Comparison of ENCODE assay signal across 8 cellular contexts in the genomic region with DNA sequence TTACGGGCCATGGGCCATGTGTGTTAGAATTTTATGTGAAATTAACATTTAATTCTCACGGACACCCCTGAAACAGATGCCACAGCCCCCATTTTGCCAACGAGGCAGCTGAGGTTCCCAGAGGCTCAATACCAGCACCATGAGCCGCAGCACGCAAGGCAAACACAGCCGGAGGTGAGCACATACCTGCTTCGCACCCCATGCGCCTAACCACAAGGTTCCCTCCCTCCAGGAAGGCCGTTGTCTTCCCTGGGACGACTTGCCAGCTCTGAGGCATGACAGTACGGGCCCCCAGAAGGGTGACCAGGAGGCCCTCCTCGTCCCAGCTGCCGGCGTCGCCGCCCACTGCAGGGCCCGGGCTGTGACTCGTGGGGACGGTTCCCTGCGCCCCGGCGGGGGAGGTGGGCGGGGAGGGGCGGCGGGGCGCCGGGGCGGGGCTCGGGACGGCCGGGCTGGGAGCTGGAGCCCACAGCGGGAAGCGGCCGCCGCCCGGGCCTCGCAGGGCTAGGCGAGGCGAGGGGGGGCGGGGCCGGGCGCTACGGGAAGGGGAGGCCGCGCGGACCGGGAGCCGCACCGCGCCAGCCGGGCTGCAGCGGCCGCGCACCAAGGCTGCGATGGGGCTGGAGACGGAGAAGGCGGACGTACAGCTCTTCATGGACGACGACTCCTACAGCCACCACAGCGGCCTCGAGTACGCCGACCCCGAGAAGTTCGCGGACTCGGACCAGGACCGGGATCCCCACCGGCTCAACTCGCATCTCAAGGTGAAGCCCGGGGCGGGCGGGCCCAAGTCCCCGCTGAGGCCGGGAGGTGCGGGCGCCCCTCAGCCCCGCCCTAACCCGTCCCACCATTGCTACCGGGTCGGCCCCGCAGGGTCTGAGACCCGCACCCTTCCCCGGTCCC.
DNase-seq lines count a peak whose midpoint lies in the region; ATAC-seq and TF ChIP-seq lines count a peak whose summit lies in the region.

A gene with protein sequence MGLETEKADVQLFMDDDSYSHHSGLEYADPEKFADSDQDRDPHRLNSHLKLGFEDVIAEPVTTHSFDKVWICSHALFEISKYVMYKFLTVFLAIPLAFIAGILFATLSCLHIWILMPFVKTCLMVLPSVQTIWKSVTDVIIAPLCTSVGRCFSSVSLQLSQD (plus strand): TSS at position 571 of the 903 bp plus-strand sequence. CDS start 44 bp downstream, at position 615.

- H3K4me3 Mint-ChIP-seq in stimulated activated effector memory CD8-positive, alpha-beta T cell treated with anti-CD3 and anti-CD28 coated beads, Interleukin-12 subunit alpha, Interleukin-12 subunit beta, amount 100 ng/mL, for 72 hours, result peak within 1 kb of the TSS; percentile 66

- no peaks in the 10 kb centered on the region for H3K36me3 Mint-ChIP-seq in stimulated activated effector memory CD8-positive, alpha-beta T cell treated with anti-CD3 and anti-CD28 coated beads, Interleukin-12 subunit alpha, Interleukin-12 subunit beta, amount 100 ng/mL, for 72 hours

- peak within 1 kb of the TSS; percentile 55 for H3K4me3 ChIP-seq in GM12864 (ENCODE audit: low read depth, low read length)
- H3K4me3 ChIP-seq in SK-N-MC, result peak within 1 kb of the TSS; percentile 98
- H3K4me3 ChIP-seq in coronary artery, result peak within 1 kb of the TSS; percentile 87

- H3K36me3 ChIP-seq in SK-N-MC (ENCODE audit: insufficient read depth, low read length), result peaks cover 30% of the 10 kb centered on the region

- peaks cover 12% of the 10 kb centered on the region for H3K4me1 Mint-ChIP-seq in stimulated activated effector memory CD8-positive, alpha-beta T cell treated with anti-CD3 and anti-CD28 coated beads, Interleukin-12 subunit alpha, Interleukin-12 subunit beta, amount 100 ng/mL, for 72 hours

- ATAC-seq in HG02610 (IDR thresholded peaks at IDR 0.05; ENCODE audit: unreplicated experiment) (peak; percentile 42), GM18858 (IDR thresholded peaks at IDR 0.05; ENCODE audit: unreplicated experiment) (no peak)
- ATAC-seq in stimulated activated effector memory CD8-positive, alpha-beta T cell treated with anti-CD3 and anti-CD28 coated beads, Interleukin-12 subunit alpha, Interleukin-12 subunit beta, amount 100 ng/mL, for 72 hours, result peak; percentile 60

- no peaks in the 10 kb centered on the region for H3K9me3 Mint-ChIP-seq in stimulated activated effector memory CD8-positive, alpha-beta T cell treated with anti-CD3 and anti-CD28 coated beads, Interleukin-12 subunit alpha, Interleukin-12 subunit beta, amount 100 ng/mL, for 72 hours

- H3K9me3 ChIP-seq in SK-N-MC (ENCODE audit: low read depth, low read length), result no peaks in the 10 kb centered on the region; the same call in 1 of the 2 replicates

- no peak for DNase-seq in GM12864 (ENCODE audit: low read depth)
- DNase-seq in SK-N-MC (ENCODE audit: low read depth, low spot score), result no peak
- DNase-seq in coronary artery (ENCODE audit: low spot score), result peak; percentile 89
- DNase-seq in stimulated activated effector memory CD8-positive, alpha-beta T cell treated with anti-CD3 and anti-CD28 coated beads, Interleukin-12 subunit alpha, Interleukin-12 subunit beta, amount 100 ng/mL, for 72 hours (ENCODE audit: low spot score in 2 of 2), result peak; percentile 14 to 53
- DNase-seq in middle frontal gyrus (ENCODE audit: extremely low spot score, low spot score), result no peak

- H3K9ac ChIP-seq in SK-N-MC (ENCODE audit: insufficient read length), result peak within 1 kb of the TSS; percentile 93

- no peak within 1 kb of the TSS for H3K27ac Mint-ChIP-seq in stimulated activated effector memory CD8-positive, alpha-beta T cell treated with anti-CD3 and anti-CD28 coated beads, Interleukin-12 subunit alpha, Interleukin-12 subunit beta, amount 100 ng/mL, for 72 hours

- H3K27ac ChIP-seq in SK-N-MC, result peak within 1 kb of the TSS; percentile 81
- H3K27ac ChIP-seq in coronary artery, result peak within 1 kb of the TSS; percentile 96 to 99
- peak within 1 kb of the TSS; percentile 63 for H3K27ac ChIP-seq in layer of hippocampus (ENCODE audit: low read depth, low read length)

- H3K27me3 ChIP-seq in layer of hippocampus (ENCODE audit: control insufficient read depth, insufficient read depth, low read length), result peaks cover 4% of the 10 kb centered on the region

- TF ChIP-seq CTCF in GM12864 (IDR thresholded peaks at IDR 0.05; ENCODE audit: low read depth, low read length, missing control alignments) (no peak), coronary artery (IDR thresholded peaks at IDR 0.05) (no peak)

Comparison
In these comparisons a context has a peak if more than half of its experiments do, and no peak if none do; other contexts are left out.
1. DNase-seq: peak in coronary artery (single experiment) and stimulated activated effector memory CD8-positive, alpha-beta T cell treated with anti-CD3 and anti-CD28 coated beads, Interleukin-12 subunit alpha, Interleukin-12 subunit beta, amount 100 ng/mL, for 72 hours (2 of 2); none in GM12864 (single experiment), SK-N-MC (single experiment) and middle frontal gyrus (single experiment).
2. Peak in every context shown above with its lines, with median percentiles within 50 percentile points of each other: H3K4me3 ChIP-seq and H3K27ac ChIP-seq.